Comparison of ENCODE assay signal across 9 cellular contexts in genomic region chr12:113242018-113242418, GRCh38. TPM values are rescaled to one million over a fixed set of nuclear protein-coding genes. Genes with fewer than 3 reads are reported as not detected.
DNase-seq lines count a peak whose midpoint lies in the region; ATAC-seq and TF ChIP-seq lines count a peak whose summit lies in the region.
"Had no signal": no experiment of that assay in that cellular context is flagged by ENCODE, and none has a peak within 500 bp of the region (broad histone marks: within the 10 kb centered on the region; RNA-seq: fewer than 3 reads in every experiment).

No MANE protein-coding gene starts in this region.

- no peak overlapping the region for H2BK12ac ChIP-seq in H9 (ENCODE audit: insufficient read length, low read depth, low read length)

- no peak overlapping the region for H4K5ac ChIP-seq in H9 (ENCODE audit: insufficient read length, low read depth, low read length)

- H3K27ac Mint-ChIP-seq in nephron (peak overlapping the region; percentile 93 to 96 (median 95)), H9 (peak overlapping the region in 1 of 3 experiments; percentile 89; a peak in 2 of 7 replicates)

- H3K27me3 ChIP-seq in MG63 (no peaks in the 10 kb centered on the region), H9 (ENCODE audit: insufficient read depth, low read length) (no peaks in the 10 kb centered on the region)
- H3K27me3 ChIP-seq: neural progenitor cell had no signal

- H3K4me1 Mint-ChIP-seq in nephron (peaks cover 72% of the 10 kb centered on the region), H9 (peaks cover 33 to 40% of the 10 kb centered on the region in 2 experiments)

- ATAC-seq in HG03280 (IDR thresholded peaks at IDR 0.05; ENCODE audit: unreplicated experiment): no peak

- peaks cover 9% of the 10 kb centered on the region; the same call in 1 of the 2 replicates for H3K4me1 ChIP-seq in H9 (ENCODE audit: insufficient read depth, low read length)

- no peak overlapping the region for H4K91ac ChIP-seq in H9 (ENCODE audit: insufficient read length, low read depth, low read length)

- H3K14ac ChIP-seq in H9 (ENCODE audit: insufficient read depth, low read length): no peak overlapping the region

- H2AK5ac ChIP-seq in H9 (ENCODE audit: insufficient read length, low read length): no peak overlapping the region

- no peak overlapping the region for H3K27ac ChIP-seq in H9 (ENCODE audit: insufficient read length, low read depth, low read length)
- H3K27ac ChIP-seq: neural progenitor cell had no signal

- no peaks in the 10 kb centered on the region for H3K79me1 ChIP-seq in H9 (ENCODE audit: insufficient read depth, low read depth, low read length, poor library complexity, severe bottlenecking)

- H3K4me3 Mint-ChIP-seq in nephron (no peak overlapping the region), H9 (no peak overlapping the region)
- H3K4me3 Mint-ChIP-seq: neural progenitor cell had no signal

- H3K56ac ChIP-seq in H9 (ENCODE audit: insufficient read length, low read depth, low read length): no peak overlapping the region

- H2BK120ac ChIP-seq in H9 (ENCODE audit: low read depth, low read length, poor library complexity, severe bottlenecking): no peak overlapping the region

- no peaks in the 10 kb centered on the region for H3K79me2 ChIP-seq in H9 (ENCODE audit: insufficient read depth, low read length)

- H3K23ac ChIP-seq in H9 (ENCODE audit: insufficient read length, low read depth, low read length): no peak overlapping the region

- H3K27me3 Mint-ChIP-seq in nephron (ENCODE audit: low read depth) (peaks cover 5% of the 10 kb centered on the region), H9 (ENCODE audit: low read depth) (no peaks in the 10 kb centered on the region; the same call in 1 of the 2 replicates)

- no peak for TF ChIP-seq CTCF in AG09309 (IDR thresholded peaks at IDR 0.05; ENCODE audit: control insufficient read depth, insufficient read depth, low read depth, low read length, missing control alignments)
- no peak for TF ChIP-seq CTCF in nephron (IDR thresholded peaks at IDR 0.05; ENCODE audit: unreplicated experiment in 3 of 3)
- TF ChIP-seq CTCF in H9 (conservative IDR thresholded peaks at IDR 0.05): no peak

- no peak overlapping the region for H3K4ac ChIP-seq in H9 (ENCODE audit: low read depth, low read length)

- H2BK20ac ChIP-seq in H9 (ENCODE audit: low read depth, low read length, poor library complexity, severe bottlenecking): no peak overlapping the region

- no peak overlapping the region for H3K18ac ChIP-seq in H9 (ENCODE audit: insufficient read length, low read depth, low read length)

- H3K9me3 Mint-ChIP-seq in nephron (no peaks in the 10 kb centered on the region), H9 (no peaks in the 10 kb centered on the region)
- H3K9me3 Mint-ChIP-seq: neural progenitor cell had no signal

- no peaks in the 10 kb centered on the region for H4K20me1 ChIP-seq in H9 (ENCODE audit: control insufficient read depth, insufficient read depth, insufficient read length)

- H3K23me2 ChIP-seq in H9 (ENCODE audit: insufficient read length, low read depth, low read length, poor library complexity, severe bottlenecking): no peaks in the 10 kb centered on the region

- no CpG with 5 or more reads among the region's 11 CpGs for WGBS in H9 (ENCODE audit: extremely low coverage, insufficient read length, low lambda C conversion rate)

- no peak overlapping the region for H2BK5ac ChIP-seq in H9 (ENCODE audit: insufficient read length, low read length)

- H2BK15ac ChIP-seq in H9 (ENCODE audit: low read depth, low read length): no peak overlapping the region

- H3K9me3 ChIP-seq in MG63: no peaks in the 10 kb centered on the region
- no peaks in the 10 kb centered on the region for H3K9me3 ChIP-seq in H9 (ENCODE audit: control insufficient read depth, low read depth, low read length)

- no peak overlapping the region for H3K4me2 ChIP-seq in H9 (ENCODE audit: insufficient read depth, insufficient read length, low read length)
- H3K4me2 ChIP-seq: neural progenitor cell had no signal

- peaks cover 10% of the 10 kb centered on the region for H3K36me3 Mint-ChIP-seq in nephron (ENCODE audit: low read depth)
- peaks cover 11 to 19% (median 11%) of the 10 kb centered on the region in 3 experiments; a peak in 6 of 7 replicates for H3K36me3 Mint-ChIP-seq in H9 (ENCODE audit: insufficient read depth in 1 of 3, low read depth in 3 of 3)
- H3K36me3 Mint-ChIP-seq: neural progenitor cell had no signal

- H3K4me3 ChIP-seq in AG09309 (ENCODE audit: control insufficient read depth, low read depth, low read length): no peak overlapping the region
- no peak overlapping the region; the same call in 1 of the 2 replicates for H3K4me3 ChIP-seq in MG63
- H3K4me3 ChIP-seq: neural progenitor cell had no signal

- no peaks in the 10 kb centered on the region; the same call in 1 of the 2 replicates for H3K36me3 ChIP-seq in MG63
- H3K36me3 ChIP-seq: neural progenitor cell had no signal

- H2AFZ ChIP-seq in H9 (ENCODE audit: low read length): no peak overlapping the region
- H2AFZ ChIP-seq: neural progenitor cell had no signal

- DNase-seq in AG09309 (ENCODE audit: low read depth) (peak; percentile 82), MG63 (peak; percentile 56), cerebellar cortex (ENCODE audit: low spot score) (peak; percentile 50), H9 (no peak), CD1c-positive myeloid dendritic cell (ENCODE audit: extremely low spot score) (no peak)
- DNase-seq in activated CD4-positive, alpha-beta T cell treated with anti-CD3 and anti-CD28 coated beads, Interleukin-2, amount 50 U/mL, for 48 hours: no peak

- no peak overlapping the region for H4K8ac ChIP-seq in H9 (replicated peaks; ENCODE audit: insufficient read length, low read depth, low read length)

- H3K9ac ChIP-seq in H9 (ENCODE audit: extremely low read depth, insufficient read length, low read length): no peak overlapping the region
- H3K9ac ChIP-seq: neural progenitor cell had no signal

- no peak overlapping the region for H3T11ph ChIP-seq in H9 (ENCODE audit: low read length)

RNA-seq across cellular contexts. Expression of gene TPCN1, which starts 20.8 kb away (rescaled TPM):
- 3.9 and 5.4 TPM in 2 replicates for total RNA-seq in MG63 (2014; rRNA removed; shearing (Covaris generic); ENCODE audit: low replicate concordance)
- 13.5 and 16.1 TPM in 2 replicates for total RNA-seq in H9 (2021)

RNA-seq across cellular contexts. Expression of gene RITA1, which starts 56.5 kb away (rescaled TPM):
- total RNA-seq in MG63 (2014; rRNA removed; shearing (Covaris generic); ENCODE audit: low replicate concordance): 34.4 and 38.6 TPM in 2 replicates
- 26.0 and 26.1 TPM in 2 replicates for total RNA-seq in H9 (2021)

RNA-seq across cellular contexts. Expression of gene DDX54, which starts 56.7 kb away (rescaled TPM):
- total RNA-seq in MG63 (2014; rRNA removed; shearing (Covaris generic); ENCODE audit: low replicate concordance): 80.5 and 82.0 TPM in 2 replicates
- total RNA-seq in H9 (2021): 83.0 TPM in 2 replicates

Comparison
In these comparisons a context has a peak if more than half of its experiments do, and no peak if none do; other contexts are left out.
1. DNase-seq: peak in AG09309 (single experiment), MG63 (single experiment) and cerebellar cortex (single experiment); none in H9 (single experiment), CD1c-positive myeloid dendritic cell (single experiment) and activated CD4-positive, alpha-beta T cell treated with anti-CD3 and anti-CD28 coated beads, Interleukin-2, amount 50 U/mL, for 48 hours (0 of 2).